In genomic region chr20:43533060-43533459, GRCh38 we compare ENCODE assay signal across 23 cellular contexts. TPM values are rescaled to one million over a fixed set of nuclear protein-coding genes. Genes with fewer than 3 reads are reported as not detected.
DNase-seq lines count a peak whose midpoint lies in the region; ATAC-seq lines count a peak whose summit lies in the region.
"Had no signal": no experiment of that assay in that cellular context is flagged by ENCODE, and none has a peak within 500 bp of the region (broad histone marks: within the 10 kb centered on the region; RNA-seq: fewer than 3 reads in every experiment).

No MANE protein-coding gene starts in this region.

- no peaks in the 10 kb centered on the region for H3K27me3 Mint-ChIP-seq in stimulated activated naive CD8-positive, alpha-beta T cell treated with anti-CD3 and anti-CD28 coated beads, Interleukin-15, Interleukin-2, amounts not matched to agents 100 ng/mL and 50 ng/mL, for 24 hours
- H3K27me3 Mint-ChIP-seq in T-cell, result peaks cover 0 to 3% of the 10 kb centered on the region in 2 donors
- H3K27me3 Mint-ChIP-seq: activated CD4-positive, alpha-beta T cell treated with anti-CD3 and anti-CD28 coated beads for 36 hours; activated naive CD8-positive, alpha-beta T cell treated with anti-CD3 and anti-CD28 coated beads for 36 hours; stimulated activated memory B cell treated with anti-CD40 and anti-IgM and Interleukin-4, amounts not matched to agents 10 μg/mL and 1 μg/mL and 100 μg/mL, for 72 hours had no signal

- H3K27ac Mint-ChIP-seq in stimulated activated naive CD8-positive, alpha-beta T cell treated with anti-CD3 and anti-CD28 coated beads, Interleukin-15, Interleukin-2, amounts not matched to agents 100 ng/mL and 50 ng/mL, for 24 hours, result peak overlapping the region; percentile 15
- H3K27ac Mint-ChIP-seq in T-cell, result no peak overlapping the region
- H3K27ac Mint-ChIP-seq: activated CD4-positive, alpha-beta T cell treated with anti-CD3 and anti-CD28 coated beads for 36 hours; activated naive CD8-positive, alpha-beta T cell treated with anti-CD3 and anti-CD28 coated beads for 36 hours; stimulated activated memory B cell treated with anti-CD40 and anti-IgM and Interleukin-4, amounts not matched to agents 10 μg/mL and 1 μg/mL and 100 μg/mL, for 72 hours had no signal

- no peaks in the 10 kb centered on the region for H3K9me3 Mint-ChIP-seq in stimulated activated naive CD8-positive, alpha-beta T cell treated with anti-CD3 and anti-CD28 coated beads, Interleukin-15, Interleukin-2, amounts not matched to agents 100 ng/mL and 50 ng/mL, for 24 hours
- no peaks in the 10 kb centered on the region for H3K9me3 Mint-ChIP-seq in T-cell
- H3K9me3 Mint-ChIP-seq: activated naive CD8-positive, alpha-beta T cell treated with anti-CD3 and anti-CD28 coated beads for 36 hours; stimulated activated memory B cell treated with anti-CD40 and anti-IgM and Interleukin-4, amounts not matched to agents 10 μg/mL and 1 μg/mL and 100 μg/mL, for 72 hours had no signal

- no peak for DNase-seq in stimulated activated naive CD8-positive, alpha-beta T cell treated with anti-CD3 and anti-CD28 coated beads, Interleukin-15, Interleukin-2, amounts not matched to agents 100 U/mL and 50 U/mL, for 24 hours
- DNase-seq in amniotic epithelial cell (ENCODE audit: low read depth), result peak; percentile 57
- peak; percentile 49 for DNase-seq in mesenteric fat pad (ENCODE audit: low spot score)
- DNase-seq in Right ventricle myocardium inferior (ENCODE audit: missing footprints), result no peak
- DNase-seq in T1000 (lab: John Stamatoyannopoulos, UW), result no peak
- DNase-seq in T-cell, result no peak
- DNase-seq: activated CD4-positive, alpha-beta T cell treated with anti-CD3 and anti-CD28 coated beads for 36 hours; activated effector memory CD4-positive, alpha-beta T cell treated with Interleukin-2 at 50 U/mL for 16 hours; activated naive CD8-positive, alpha-beta T cell treated with anti-CD3 and anti-CD28 coated beads for 36 hours; BE2C; central memory CD4-positive, alpha-beta T cell; DMS153; NCI-H446 treated with DMSO at 0.1 percent for 48 hours; NCI-H82; RPMI8226; stimulated activated CD4-positive, alpha-beta T cell treated with anti-CD3 and anti-CD28 coated beads, Interleukin-4, amount 100 ng/mL, for 24 hours; T-helper 2 cell; testis had no signal

- no peak overlapping the region for H3K4me3 Mint-ChIP-seq in stimulated activated naive CD8-positive, alpha-beta T cell treated with anti-CD3 and anti-CD28 coated beads, Interleukin-15, Interleukin-2, amounts not matched to agents 100 ng/mL and 50 ng/mL, for 24 hours
- H3K4me3 Mint-ChIP-seq in T-cell, result no peak overlapping the region
- H3K4me3 Mint-ChIP-seq: activated CD4-positive, alpha-beta T cell treated with anti-CD3 and anti-CD28 coated beads for 36 hours; activated naive CD8-positive, alpha-beta T cell treated with anti-CD3 and anti-CD28 coated beads for 36 hours; stimulated activated memory B cell treated with anti-CD40 and anti-IgM and Interleukin-4, amounts not matched to agents 10 μg/mL and 1 μg/mL and 100 μg/mL, for 72 hours had no signal

- intact Hi-C loops in Right ventricle myocardium inferior (cut with DNase I), result no loop called here

- CTCF ChIA-PET in T-cell (lab: Charles Lee), result no interaction called here

- H3K4me1 Mint-ChIP-seq in stimulated activated naive CD8-positive, alpha-beta T cell treated with anti-CD3 and anti-CD28 coated beads, Interleukin-15, Interleukin-2, amounts not matched to agents 100 ng/mL and 50 ng/mL, for 24 hours (ENCODE audit: low read depth), result peaks cover 4% of the 10 kb centered on the region
- peaks cover 0 to 3% (median 0%) of the 10 kb centered on the region in 3 donors for H3K4me1 Mint-ChIP-seq in T-cell
- H3K4me1 Mint-ChIP-seq: activated CD4-positive, alpha-beta T cell treated with anti-CD3 and anti-CD28 coated beads for 36 hours; activated naive CD8-positive, alpha-beta T cell treated with anti-CD3 and anti-CD28 coated beads for 36 hours; stimulated activated memory B cell treated with anti-CD40 and anti-IgM and Interleukin-4, amounts not matched to agents 10 μg/mL and 1 μg/mL and 100 μg/mL, for 72 hours had no signal

- H3K36me3 Mint-ChIP-seq in stimulated activated naive CD8-positive, alpha-beta T cell treated with anti-CD3 and anti-CD28 coated beads, Interleukin-15, Interleukin-2, amounts not matched to agents 100 ng/mL and 50 ng/mL, for 24 hours (ENCODE audit: low read depth), result no peaks in the 10 kb centered on the region
- peaks cover 10% of the 10 kb centered on the region for H3K36me3 Mint-ChIP-seq in T-cell

- ATAC-seq in stimulated activated naive CD8-positive, alpha-beta T cell treated with anti-CD3 and anti-CD28 coated beads, Interleukin-15, Interleukin-2, amounts not matched to agents 100 U/mL and 50 U/mL, for 24 hours, result no peak
- no peak for ATAC-seq in Right ventricle myocardium inferior
- ATAC-seq in GM18909 (IDR thresholded peaks at IDR 0.05; ENCODE audit: poor library complexity, unreplicated experiment), result no peak
- ATAC-seq in T-cell (replicated peaks in 1 of 4), result no peak
- ATAC-seq: activated CD4-positive, alpha-beta T cell treated with anti-CD3 and anti-CD28 coated beads for 36 hours; sciatic nerve; stimulated activated memory B cell treated with anti-CD40 and anti-IgM and Interleukin-4, amounts not matched to agents 10 μg/mL and 1 μg/mL and 100 μg/mL, for 72 hours had no signal

- POLR2A ChIA-PET in T-cell (lab: Charles Lee), result no interaction called here

RNA-seq across cellular contexts. Expression of gene L3MBTL1, which starts 25.6 kb away (rescaled TPM):
- total RNA-seq in mesenteric fat pad (8.4 TPM), Right ventricle myocardium inferior (3.8 TPM), T-cell (10 to 100 TPM; 15.5 to 20.1 (median 16.1) TPM)

RNA-seq across cellular contexts. Expression of gene SGK2, which starts 25.8 kb away (rescaled TPM):
- total RNA-seq in mesenteric fat pad, result 14.0 TPM
- 1.1 TPM for total RNA-seq in Right ventricle myocardium inferior
- total RNA-seq in T-cell, result 1 to 10 TPM in 4 of 5 donors, under 1 TPM in 1; 0.73 to 2.0 (median 1.4) TPM
- total RNA-seq: A172 had no signal

RNA-seq across cellular contexts. Expression of gene IFT52, which starts 57.7 kb away (rescaled TPM):
- total RNA-seq in mesenteric fat pad, result 25.9 TPM
- 6.5 TPM for total RNA-seq in Right ventricle myocardium inferior
- 10 to 100 TPM; 11.4 to 16.0 (median 13.9) TPM for total RNA-seq in T-cell

Comparison
In these comparisons a context has a peak if more than half of its experiments do, and no peak if none do; other contexts are left out.
1. DNase-seq: peak in amniotic epithelial cell (single experiment) and mesenteric fat pad (single experiment); none in stimulated activated naive CD8-positive, alpha-beta T cell treated with anti-CD3 and anti-CD28 coated beads, Interleukin-15, Interleukin-2, amounts not matched to agents 100 U/mL and 50 U/mL, for 24 hours (single experiment), Right ventricle myocardium inferior (single experiment), T1000 (single experiment) and T-cell (0 of 34).